Comparison of ENCODE assay signal across 8 cellular contexts in the genomic region with DNA sequence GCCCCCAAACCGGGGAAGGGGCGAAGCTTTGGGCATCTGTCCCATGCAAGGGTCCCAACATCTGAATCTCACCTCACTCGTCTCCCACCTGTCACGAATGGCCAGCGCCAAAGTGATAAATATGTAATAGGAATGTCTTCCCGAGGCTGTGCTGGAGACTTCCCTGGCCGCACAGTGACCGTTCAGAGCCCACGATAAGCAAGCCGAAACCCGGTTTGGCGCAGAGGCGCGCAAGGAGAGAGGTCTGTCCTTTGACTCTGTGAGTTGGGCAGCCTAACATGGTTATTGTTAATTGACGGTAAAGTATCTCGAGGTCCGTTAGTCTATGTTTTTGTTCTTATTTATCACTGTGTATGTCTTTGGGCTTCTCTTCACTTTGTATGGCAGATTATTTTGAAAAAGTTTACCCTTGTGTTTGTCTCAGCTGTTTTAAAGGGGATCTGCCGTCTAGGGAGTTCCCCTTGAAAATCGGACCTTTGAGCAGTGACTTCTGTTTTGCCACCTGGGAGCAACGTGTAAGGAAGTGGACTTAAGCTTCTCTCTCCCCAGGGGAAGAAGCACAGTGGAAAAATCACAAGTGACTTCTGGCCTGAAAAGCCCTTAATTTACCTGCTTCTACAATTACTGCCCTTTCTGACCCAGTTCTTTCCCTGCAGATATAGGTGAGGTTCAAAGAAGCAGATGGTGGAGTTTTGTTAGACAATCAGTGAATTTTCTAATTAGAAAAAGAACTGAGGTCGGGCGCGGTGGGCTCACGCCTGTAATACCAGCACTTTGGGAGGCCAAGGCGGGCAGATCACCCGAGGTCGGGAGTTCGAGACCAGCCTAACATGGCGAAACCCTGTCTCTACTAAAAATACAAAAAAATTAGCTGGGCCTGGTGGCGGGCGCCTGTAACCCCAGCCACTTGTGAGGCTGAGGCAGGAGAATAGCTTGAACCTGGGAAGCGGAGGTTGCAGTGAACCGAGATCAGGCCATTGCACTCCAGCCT. TPM values are rescaled to one million over a fixed set of nuclear protein-coding genes. Genes with fewer than 3 reads are reported as not detected.
DNase-seq lines count a peak whose midpoint lies in the region; ATAC-seq and TF ChIP-seq lines count a peak whose summit lies in the region.

No MANE protein-coding gene starts in this region.

- no peaks in the 10 kb centered on the region for H4K20me1 ChIP-seq in smooth muscle cell (ENCODE audit: low read depth)

- H3K36me3 ChIP-seq in smooth muscle cell (ENCODE audit: low read depth) = no peaks in the 10 kb centered on the region

- H3K9ac ChIP-seq in smooth muscle cell (ENCODE audit: low read depth) = peak overlapping the region; percentile 99

- H3K27ac ChIP-seq in smooth muscle cell (ENCODE audit: low read depth) = peak overlapping the region; percentile 95

- H3K27me3 Mint-ChIP-seq in Calu3 (ENCODE audit: unreplicated experiment) = no peaks in the 10 kb centered on the region
- no peaks in the 10 kb centered on the region for H3K27me3 Mint-ChIP-seq in activated naive CD8-positive, alpha-beta T cell treated with anti-CD3 and anti-CD28 coated beads, Interleukin-2, amount 50 U/mL, for 24 hours

- peaks cover 38% of the 10 kb centered on the region for H3K79me2 ChIP-seq in smooth muscle cell (ENCODE audit: low read depth)

- peaks cover 8% of the 10 kb centered on the region for H3K4me1 Mint-ChIP-seq in Calu3 (ENCODE audit: low read depth, unreplicated experiment)
- H3K4me1 Mint-ChIP-seq in activated naive CD8-positive, alpha-beta T cell treated with anti-CD3 and anti-CD28 coated beads, Interleukin-2, amount 50 U/mL, for 24 hours = peaks cover 56% of the 10 kb centered on the region

- H3K9me3 ChIP-seq in smooth muscle cell (replicated peaks; ENCODE audit: low read depth) = no peaks in the 10 kb centered on the region

- intact Hi-C loops in Calu3 (cut with micrococcal nuclease; ENCODE audit: unreplicated experiment) = no loop called here

- TF ChIP-seq CTCF in Calu3 (IDR thresholded peaks at IDR 0.05; ENCODE audit: unreplicated experiment) (no peak), smooth muscle cell (IDR thresholded peaks at IDR 0.05; ENCODE audit: borderline replicate concordance, insufficient read depth, poor library complexity, severe bottlenecking) (no peak)

- DNase-seq in Calu3 (no peak), HuH-7 (ENCODE audit: low spot score) (peak; percentile 51), smooth muscle cell (lab: John Stamatoyannopoulos, UW; ENCODE audit: unreplicated experiment) (no peak)
- DNase-seq in activated naive CD8-positive, alpha-beta T cell treated with anti-CD3 and anti-CD28 coated beads, Interleukin-2, amount 50 U/mL, for 24 hours = peak; percentile 22

- no peaks in the 10 kb centered on the region for H3K9me3 Mint-ChIP-seq in Calu3 (ENCODE audit: low read depth, unreplicated experiment)
- peaks cover 3% of the 10 kb centered on the region for H3K9me3 Mint-ChIP-seq in activated naive CD8-positive, alpha-beta T cell treated with anti-CD3 and anti-CD28 coated beads, Interleukin-2, amount 50 U/mL, for 24 hours

- H3K27me3 ChIP-seq in smooth muscle cell (ENCODE audit: low read depth) = no peaks in the 10 kb centered on the region

- peak overlapping the region; percentile 73 for H2AFZ ChIP-seq in smooth muscle cell (ENCODE audit: low read depth)

- peak overlapping the region; percentile 87 for H3K4me2 ChIP-seq in smooth muscle cell

- peaks cover 63% of the 10 kb centered on the region for H3K36me3 Mint-ChIP-seq in Calu3 (ENCODE audit: insufficient read depth, unreplicated experiment)
- H3K36me3 Mint-ChIP-seq in activated naive CD8-positive, alpha-beta T cell treated with anti-CD3 and anti-CD28 coated beads, Interleukin-2, amount 50 U/mL, for 24 hours (ENCODE audit: low read depth) = peaks cover 44% of the 10 kb centered on the region

- TSS peak; percentile 67 for BruUV-seq in Calu3 (replicated peaks; lab: Mats Ljungman, UMichigan)

- peak overlapping the region; percentile 88 for H3K4me3 Mint-ChIP-seq in Calu3 (ENCODE audit: low read depth, unreplicated experiment)
- peak overlapping the region; percentile 88 for H3K4me3 Mint-ChIP-seq in activated naive CD8-positive, alpha-beta T cell treated with anti-CD3 and anti-CD28 coated beads, Interleukin-2, amount 50 U/mL, for 24 hours

- ATAC-seq in GM19328 (IDR thresholded peaks at IDR 0.05; ENCODE audit: unreplicated experiment) (peak; percentile 9), GM21423 (IDR thresholded peaks at IDR 0.05; ENCODE audit: unreplicated experiment) (no peak), HG02623 (IDR thresholded peaks at IDR 0.05; ENCODE audit: unreplicated experiment) (no peak)
- ATAC-seq in activated naive CD8-positive, alpha-beta T cell treated with anti-CD3 and anti-CD28 coated beads, Interleukin-2, amount 50 U/mL, for 24 hours = no peak

- WGBS in smooth muscle cell (ENCODE audit: low lambda C conversion rate) = 38% methylated on average over 33 of the region's 33 CpGs

- CTCF ChIA-PET in Calu3 (lab: Charles Lee) = interaction anchor here (1.2 to 1.8 kb wide), 3 partner anchors 17 to 49 kb away, joined by 3 to 5 read pairs (median 3); a partner anchor contains a TSS

- peak overlapping the region; percentile 92 for H3K27ac Mint-ChIP-seq in Calu3 (ENCODE audit: unreplicated experiment)
- H3K27ac Mint-ChIP-seq in activated naive CD8-positive, alpha-beta T cell treated with anti-CD3 and anti-CD28 coated beads, Interleukin-2, amount 50 U/mL, for 24 hours = peak overlapping the region; percentile 96

- H3K4me1 ChIP-seq in smooth muscle cell (ENCODE audit: low read depth) = peaks cover 10% of the 10 kb centered on the region

- H3F3A ChIP-seq in smooth muscle cell (ENCODE audit: low read depth) = no peaks in the 10 kb centered on the region

- H3K4me3 ChIP-seq in iPS-11a (ENCODE audit: low read depth, low read length) (peak overlapping the region; percentile 82), smooth muscle cell (peak overlapping the region; percentile 86)

RNA-seq across cellular contexts. Expression of a gene that starts 1.1 kb away (rescaled TPM):
- total RNA-seq in Calu3 (2022) = 68.0 and 70.9 TPM in 2 replicates
- total RNA-seq in smooth muscle cell = 66.6 and 72.1 TPM in 2 replicates
- polyA plus RNA-seq in smooth muscle cell = 86.5 and 95.8 TPM in 2 replicates

RNA-seq across cellular contexts. Expression of a gene that starts 7.8 kb away (rescaled TPM):
- total RNA-seq in Calu3 (2022) (82.6 and 86.4 TPM in 2 replicates), smooth muscle cell (14.7 and 82.6 TPM in 2 replicates)
- polyA plus RNA-seq in smooth muscle cell = 20.5 and 26.6 TPM in 2 replicates

RNA-seq across cellular contexts. Expression of a gene that starts 9.1 kb away (rescaled TPM):
- total RNA-seq in Calu3 (2022) (0.47 TPM in 1 of 2 replicates, not detected in the other), smooth muscle cell (0.85 TPM in 1 of 2 replicates, not detected in the other)
- 0.89 and 1.3 TPM in 2 replicates for polyA plus RNA-seq in smooth muscle cell

RNA-seq across cellular contexts. Expression of a gene that starts 16.9 kb away (rescaled TPM):
- total RNA-seq in Calu3 (2022) (53.2 and 60.8 TPM in 2 replicates), smooth muscle cell (29.7 and 32.5 TPM in 2 replicates)
- 46.8 and 63.9 TPM in 2 replicates for polyA plus RNA-seq in smooth muscle cell

RNA-seq across cellular contexts. Expression of a gene that starts 19.5 kb away (rescaled TPM):
- total RNA-seq in Calu3 (2022) (7.4 and 8.9 TPM in 2 replicates), smooth muscle cell (31.0 and 33.0 TPM in 2 replicates)
- polyA plus RNA-seq in smooth muscle cell = 36.8 and 42.3 TPM in 2 replicates

Comparison
In these comparisons a context has a peak if more than half of its experiments do, and no peak if none do; other contexts are left out.
1. DNase-seq: peak in HuH-7 (single experiment) and activated naive CD8-positive, alpha-beta T cell treated with anti-CD3 and anti-CD28 coated beads, Interleukin-2, amount 50 U/mL, for 24 hours (single experiment); none in Calu3 (single experiment) and smooth muscle cell (single experiment).